In genomic region chr4:122827258-122827887, GRCh38 we compare ENCODE assay signal across 8 cellular contexts. TPM values are rescaled to one million over a fixed set of nuclear protein-coding genes. Genes with fewer than 3 reads are reported as not detected.
DNase-seq lines count a peak whose midpoint lies in the region; ATAC-seq and TF ChIP-seq lines count a peak whose summit lies in the region.

No MANE protein-coding gene starts in this region.

- H3K4me3 ChIP-seq in HCT116 (replicated peaks in 1 of 2; ENCODE audit: low read depth in 1 of 2, low read length in 2 of 2) (peak overlapping the region; percentile 63 to 77), MG63 (peak overlapping the region; percentile 78)

- H3K9me3 Mint-ChIP-seq in activated T-helper 1 cell treated with anti-CD3 and anti-CD28 coated beads, Interleukin-12 subunit alpha, Interleukin-12 subunit beta, Interleukin-2, Interleukin-4 antibody, amounts not matched to agents 30 ng/mL and 10 ng/mL and 1 ng/mL, durations not matched to agents 14 hours and 24 hours and 36 hours, result no peaks in the 10 kb centered on the region
- no peaks in the 10 kb centered on the region for H3K9me3 Mint-ChIP-seq in neural crest cell

- H3K4me3 Mint-ChIP-seq in activated T-helper 1 cell treated with anti-CD3 and anti-CD28 coated beads, Interleukin-12 subunit alpha, Interleukin-12 subunit beta, Interleukin-2, Interleukin-4 antibody, amounts not matched to agents 30 ng/mL and 10 ng/mL and 1 ng/mL, durations not matched to agents 14 hours and 24 hours and 36 hours, result peak overlapping the region; percentile 78
- H3K4me3 Mint-ChIP-seq in neural crest cell, result peak overlapping the region; percentile 89

- H3K9me2 ChIP-seq in HCT116 (ENCODE audit: insufficient read depth), result no peaks in the 10 kb centered on the region

- no peak for TF ChIP-seq POLR2A in HCT116 (IDR thresholded peaks at IDR 0.05; ENCODE audit: borderline replicate concordance, extremely low read depth, insufficient read depth, insufficient read length)

- H3K4me1 Mint-ChIP-seq in activated T-helper 1 cell treated with anti-CD3 and anti-CD28 coated beads, Interleukin-12 subunit alpha, Interleukin-12 subunit beta, Interleukin-2, Interleukin-4 antibody, amounts not matched to agents 30 ng/mL and 10 ng/mL and 1 ng/mL, durations not matched to agents 14 hours and 24 hours and 36 hours (ENCODE audit: low read depth), result peaks cover 34% of the 10 kb centered on the region
- peaks cover 24% of the 10 kb centered on the region for H3K4me1 Mint-ChIP-seq in neural crest cell

- intact Hi-C loops in HCT116 (cut with micrococcal nuclease), result loop anchor here (5.0 kb wide), 1 partner anchor 95 kb away; the partner anchor contains the start of gene NUDT6
- intact Hi-C loops in activated T-helper 1 cell treated with anti-CD3 and anti-CD28 coated beads, Interleukin-12 subunit alpha, Interleukin-12 subunit beta, Interleukin-2, Interleukin-4 antibody, amounts not matched to agents 30 ng/mL and 10 ng/mL and 1 ng/mL, durations not matched to agents 14 hours and 24 hours and 36 hours (cut with micrococcal nuclease), result loop anchor here (5.0 kb wide), 2 partner anchors 115 to 210 kb away; no protein-coding TSS in a partner anchor

- no peaks in the 10 kb centered on the region for H4K20me1 ChIP-seq in HCT116 (ENCODE audit: insufficient read depth)

- CTCF ChIA-PET in HCT116 (lab: Charles Lee), result no interaction called here

- no TSS peak for BruUV-seq in HCT116 (replicated peaks; lab: Mats Ljungman, UMichigan)

- H3K27me3 ChIP-seq in HCT116 (ENCODE audit: insufficient read depth, low read length) (no peaks in the 10 kb centered on the region), MG63 (no peaks in the 10 kb centered on the region), foreskin keratinocyte (peaks cover 10% of the 10 kb centered on the region)

- H3K36me3 ChIP-seq in HCT116 (ENCODE audit: control insufficient read depth in 1 of 2, insufficient read depth in 2 of 2, low read length in 2 of 2) (no peaks in the 10 kb centered on the region), MG63 (peaks cover 44% of the 10 kb centered on the region)

- peak; percentile 26 for DNase-seq in activated CD4-positive, alpha-beta T cell treated with anti-CD3 and anti-CD28 coated beads for 48 hours
- DNase-seq in activated CD4-positive, alpha-beta T cell treated with anti-CD3 and anti-CD28 coated beads, Interleukin-2, amount 50 U/mL, for 4 hours, result no peak
- DNase-seq in HCT116 (ENCODE audit: low read depth, low spot score) (no peak), MG63 (peak; percentile 57), foreskin keratinocyte (peak in 1 of 2 donors; percentile 10), neural crest cell (ENCODE audit: low read depth, low spot score) (peak; percentile 41), kidney glomerular epithelial cell (lab: John Stamatoyannopoulos, UW) (no peak)
- peak; percentile 21 for DNase-seq in activated T-helper 1 cell treated with anti-CD3 and anti-CD28 coated beads, Interleukin-12 subunit alpha, Interleukin-12 subunit beta, Interleukin-2, Interleukin-4 antibody, amounts not matched to agents 30 ng/mL and 10 ng/mL and 1 ng/mL, durations not matched to agents 14 hours and 24 hours and 36 hours (ENCODE audit: low spot score)

- no peaks in the 10 kb centered on the region for H3K79me2 ChIP-seq in HCT116 (ENCODE audit: insufficient read depth, low read length)

- H3K36me3 Mint-ChIP-seq in activated T-helper 1 cell treated with anti-CD3 and anti-CD28 coated beads, Interleukin-12 subunit alpha, Interleukin-12 subunit beta, Interleukin-2, Interleukin-4 antibody, amounts not matched to agents 30 ng/mL and 10 ng/mL and 1 ng/mL, durations not matched to agents 14 hours and 24 hours and 36 hours (ENCODE audit: low read depth), result no peaks in the 10 kb centered on the region
- H3K36me3 Mint-ChIP-seq in neural crest cell (ENCODE audit: low read depth), result no peaks in the 10 kb centered on the region

- TF ChIP-seq CTCF in HCT116 (IDR thresholded peaks at IDR 0.05 in 2 of 3, conservative IDR thresholded peaks at IDR 0.05 in 1 of 3; ENCODE audit: borderline replicate concordance in 1 of 3, insufficient read depth in 1 of 3, low read depth in 2 of 3, low read length in 2 of 3) (no peak), foreskin keratinocyte (conservative IDR thresholded peaks at IDR 0.05) (no peak), neural crest cell (conservative IDR thresholded peaks at IDR 0.05) (no peak)

- H3K9ac ChIP-seq in HCT116 (ENCODE audit: low read length), result peak overlapping the region; percentile 67

- H3K27ac Mint-ChIP-seq in activated T-helper 1 cell treated with anti-CD3 and anti-CD28 coated beads, Interleukin-12 subunit alpha, Interleukin-12 subunit beta, Interleukin-2, Interleukin-4 antibody, amounts not matched to agents 30 ng/mL and 10 ng/mL and 1 ng/mL, durations not matched to agents 14 hours and 24 hours and 36 hours, result peak overlapping the region; percentile 64
- peak overlapping the region; percentile 79 for H3K27ac Mint-ChIP-seq in neural crest cell (ENCODE audit: unreplicated experiment)

- H3K9me3 ChIP-seq in HCT116 (ENCODE audit: control insufficient read depth in 1 of 2, insufficient read depth in 1 of 2, low read depth in 1 of 2, low read length in 2 of 2), result no peaks in the 10 kb centered on the region
- H3K9me3 ChIP-seq in MG63, result no peaks in the 10 kb centered on the region

- H3K4me1 ChIP-seq in HCT116 (ENCODE audit: control insufficient read depth in 1 of 2, insufficient read depth in 2 of 2, low read length in 2 of 2) (peaks cover 7 to 32% of the 10 kb centered on the region in 2 experiments; a peak in 3 of 4 replicates), foreskin keratinocyte (peaks cover 6% of the 10 kb centered on the region)

- POLR2A ChIA-PET in HCT116 (lab: Charles Lee), result no interaction called here

- peak; percentile 73 for ATAC-seq in HCT116
- ATAC-seq in foreskin keratinocyte, result peak; percentile 54

- H3K27ac ChIP-seq in HCT116 (ENCODE audit: low read depth, low read length) (peak overlapping the region; percentile 30), foreskin keratinocyte (no peak overlapping the region)

- peak overlapping the region; percentile 63 for H2AFZ ChIP-seq in HCT116 (ENCODE audit: low read depth, low read length, poor library complexity, severe bottlenecking)

- peak overlapping the region; percentile 96 for H3K4me2 ChIP-seq in HCT116 (ENCODE audit: low read length)

- TF ChIP-seq RAD21 in HCT116 (IDR thresholded peaks at IDR 0.05; ENCODE audit: low read depth), result no peak

- H3K27me3 Mint-ChIP-seq in activated T-helper 1 cell treated with anti-CD3 and anti-CD28 coated beads, Interleukin-12 subunit alpha, Interleukin-12 subunit beta, Interleukin-2, Interleukin-4 antibody, amounts not matched to agents 30 ng/mL and 10 ng/mL and 1 ng/mL, durations not matched to agents 14 hours and 24 hours and 36 hours (ENCODE audit: insufficient read depth), result peaks cover 35% of the 10 kb centered on the region
- H3K27me3 Mint-ChIP-seq in neural crest cell (ENCODE audit: low read depth), result peaks cover 9% of the 10 kb centered on the region

- RAD21 ChIA-PET in HCT116 (lab: Charles Lee; ENCODE audit: low non-redundant PET in 1 of 2, low total read pairs in 2 of 2, uncharacterized antibody in 2 of 2, unreplicated experiment in 2 of 2), result no interaction called here

TF ChIP-seq in HCT116, 20 proteins besides CTCF, POLR2A, EP300 and RAD21:
- no peak for TF ChIP-seq ZNF274 (IDR thresholded peaks at IDR 0.05; ENCODE audit: low read depth, low read length)
- TF ChIP-seq YY1 (IDR thresholded peaks at IDR 0.05; ENCODE audit: extremely low read depth, insufficient replicate concordance, low read depth, low read length), result no peak
- TF ChIP-seq EZH2phosphoT487 (IDR thresholded peaks at IDR 0.05; ENCODE audit: borderline replicate concordance), result no peak
- TF ChIP-seq MAX (IDR thresholded peaks at IDR 0.05), result peak; percentile 37; the same call in 1 of the 2 replicates
- TF ChIP-seq ZFX (IDR thresholded peaks at IDR 0.05), result peak; percentile 78
- no peak for TF ChIP-seq JUND (IDR thresholded peaks at IDR 0.05)

RNA-seq across cellular contexts. Expression of gene FGF2, which starts 0.7 kb away (rescaled TPM):
- total RNA-seq in HCT116 (2021; ENCODE audit: unreplicated experiment), result 3.8 TPM
- polyA plus RNA-seq in HCT116 (2012), result 1.6 and 1.7 TPM in 2 replicates
- 48.5 and 109 TPM in 2 replicates for total RNA-seq in MG63 (2014; rRNA removed; shearing (Covaris generic); ENCODE audit: low replicate concordance)
- 17.8 and 19.9 TPM in 2 replicates for total RNA-seq in activated T-helper 1 cell treated with anti-CD3 and anti-CD28 coated beads, Interleukin-12 subunit alpha, Interleukin-12 subunit beta, Interleukin-2, Interleukin-4 antibody, amounts not matched to agents 30 ng/mL and 10 ng/mL and 1 ng/mL, durations not matched to agents 14 hours and 24 hours and 36 hours
- 2.3 and 2.5 TPM in 2 replicates for total RNA-seq in foreskin keratinocyte
- polyA plus RNA-seq in foreskin keratinocyte, result 1.1 TPM in 2 replicates
- 14.6 and 14.8 TPM in 2 replicates for total RNA-seq in neural crest cell

Comparison
In these comparisons a context has a peak if more than half of its experiments do, and no peak if none do; other contexts are left out.
1. DNase-seq: peak in activated CD4-positive, alpha-beta T cell treated with anti-CD3 and anti-CD28 coated beads for 48 hours (single experiment), MG63 (single experiment), activated T-helper 1 cell treated with anti-CD3 and anti-CD28 coated beads, Interleukin-12 subunit alpha, Interleukin-12 subunit beta, Interleukin-2, Interleukin-4 antibody, amounts not matched to agents 30 ng/mL and 10 ng/mL and 1 ng/mL, durations not matched to agents 14 hours and 24 hours and 36 hours (single experiment) and neural crest cell (single experiment); none in activated CD4-positive, alpha-beta T cell treated with anti-CD3 and anti-CD28 coated beads, Interleukin-2, amount 50 U/mL, for 4 hours (0 of 2), HCT116 (single experiment) and kidney glomerular epithelial cell (single experiment).